ENCODE assay signal across 7 cellular contexts in genomic region chr9:127479507-127480081, GRCh38.
"Had no signal": no experiment of that assay in that cellular context is flagged by ENCODE, and none has a peak within 500 bp of the region (broad histone marks: within the 10 kb centered on the region; RNA-seq: fewer than 3 reads in every experiment).

No MANE protein-coding gene starts in this region.

- FAIRE-seq: H1, H54, HTR-8/SVneo had no signal

- H3K4me2 ChIP-seq: GM23338 had no signal

- DNase-seq: H9, HCEC 1CT, KBM-7 had no signal

- H2AFZ ChIP-seq: GM23338 had no signal

- H3K4me3 ChIP-seq: GM23338 had no signal

- ATAC-seq: GM23338 had no signal
